In genomic region chr1:77350012-77350411, GRCh38 we compare ENCODE assay signal across 16 cellular contexts.
A peak's percentile ranks its signal among the peaks of the same experiment; 100 is the strongest.
DNase-seq lines count a peak whose midpoint lies in the region; TF ChIP-seq lines count a peak whose summit lies in the region.
"Had no signal": no experiment of that assay in that cellular context is flagged by ENCODE, and none has a peak within 500 bp of the region (broad histone marks: within the 10 kb centered on the region; RNA-seq: fewer than 3 reads in every experiment).

No MANE protein-coding gene starts in this region.

- DNase-seq in mammary epithelial cell (no peak), breast epithelium (ENCODE audit: low spot score in 2 of 2) (no peak), PC-9 (no peak), fibroblast of the aortic adventitia (ENCODE audit: low read depth) (peak; percentile 8), HCEC 1CT (no peak), tibial nerve (ENCODE audit: low spot score in 2 of 2) (no peak), T-helper 1 cell (no peak)
- no peak for DNase-seq in activated naive CD4-positive, alpha-beta T cell treated with anti-CD3 and anti-CD28 coated beads, Interleukin-2, amount 50 U/mL, for 16 hours
- DNase-seq: CD4-positive, alpha-beta T cell; DND-41; GM23248; KG1; NCI-H1092 treated with DMSO at 0.1 percent for 48 hours; NCI-H187; NCI-H748 treated with DMSO at 0.1 percent for 48 hours; Right ventricle myocardium superior had no signal

- intact Hi-C loops in mammary epithelial cell (cut with micrococcal nuclease) = no loop called here
- intact Hi-C loops in breast epithelium (cut with DNase I; ENCODE audit: low total_unique reads) = no loop called here
- intact Hi-C loops in PC-9 (cut with micrococcal nuclease; ENCODE audit: unreplicated experiment) = no loop called here

- no peak overlapping the region for H3K9ac ChIP-seq in mammary epithelial cell (ENCODE audit: insufficient read depth, low read length)
- H3K9ac ChIP-seq: GM23248 had no signal

- no peaks in the 10 kb centered on the region; the same call in 1 of the 2 replicates for H3K9me2 ChIP-seq in PC-9 (ENCODE audit: insufficient read depth)

- no peaks in the 10 kb centered on the region; the same call in 1 of the 2 replicates for H3F3A ChIP-seq in PC-9 (ENCODE audit: insufficient read depth, low read depth)

- POLR2A ChIA-PET in PC-9 (lab: Charles Lee; ENCODE audit: unreplicated experiment) = no interaction called here

- H3K9me3 ChIP-seq in mammary epithelial cell (replicated peaks; ENCODE audit: insufficient read depth, low read length) = no peaks in the 10 kb centered on the region
- no peaks in the 10 kb centered on the region for H3K9me3 ChIP-seq in breast epithelium
- H3K9me3 ChIP-seq in PC-9 (ENCODE audit: insufficient read depth, low read depth) = no peaks in the 10 kb centered on the region; the same call in 1 of the 2 replicates
- H3K9me3 ChIP-seq in tibial nerve = no peaks in the 10 kb centered on the region

- in situ Hi-C loops in mammary epithelial cell (cut with MboI; ENCODE audit: low sequenced_read_pairs in 2 of 2) = no loop called here

- H3K79me2 ChIP-seq in mammary epithelial cell (ENCODE audit: insufficient read depth, low read length) = no peaks in the 10 kb centered on the region
- no peaks in the 10 kb centered on the region for H3K79me2 ChIP-seq in PC-9 (ENCODE audit: low read depth)

- H3K4me3 ChIP-seq in mammary epithelial cell (replicated peaks in 1 of 3; ENCODE audit: insufficient read depth in 1 of 3, low read depth in 2 of 3, low read length in 3 of 3) = no peak overlapping the region
- H3K4me3 ChIP-seq in breast epithelium = no peak overlapping the region
- H3K4me3 ChIP-seq in PC-9 = no peak overlapping the region
- no peak overlapping the region for H3K4me3 ChIP-seq in fibroblast of the aortic adventitia (ENCODE audit: low read depth, low read length)
- no peak overlapping the region for H3K4me3 ChIP-seq in tibial nerve
- H3K4me3 ChIP-seq: GM23248 had no signal

- 95% methylated on average over 2 of the region's 2 CpGs for WGBS in mammary epithelial cell (ENCODE audit: low coverage, missing lambda C conversion rate)
- WGBS in tibial nerve, 2 donors = 63 to 74% methylated on average over 2 of the region's 2 CpGs

- H3K27me3 ChIP-seq in mammary epithelial cell (ENCODE audit: insufficient read depth, low read length) (peaks cover 2% of the 10 kb centered on the region), breast epithelium (no peaks in the 10 kb centered on the region), PC-9 (ENCODE audit: insufficient read depth, low read depth) (no peaks in the 10 kb centered on the region), tibial nerve (no peaks in the 10 kb centered on the region)

- dilution Hi-C loops in mammary epithelial cell (cut with HindIII; ENCODE audit: low sequenced_read_pairs) = no loop called here

- TF ChIP-seq CTCF in mammary epithelial cell (conservative IDR thresholded peaks at IDR 0.05 in 1 of 2, IDR thresholded peaks at IDR 0.05 in 1 of 2; ENCODE audit: extremely low read depth in 1 of 2, insufficient read depth in 1 of 2, low read depth in 1 of 2, low read length in 2 of 2) (no peak), breast epithelium (IDR thresholded peaks at IDR 0.05) (no peak), PC-9 (conservative IDR thresholded peaks at IDR 0.05) (no peak), fibroblast of the aortic adventitia (IDR thresholded peaks at IDR 0.05; ENCODE audit: insufficient read depth, low read length) (no peak), tibial nerve (IDR thresholded peaks at IDR 0.05) (no peak)

- CTCF ChIA-PET in mammary epithelial cell (lab: Charles Lee; ENCODE audit: low non-redundant PET) = no interaction called here
- CTCF ChIA-PET in PC-9 (lab: Charles Lee) = no interaction called here

- H3K27ac ChIP-seq in mammary epithelial cell (ENCODE audit: insufficient read depth, low read depth, low read length) = no peak overlapping the region
- H3K27ac ChIP-seq in breast epithelium = no peak overlapping the region
- no peak overlapping the region for H3K27ac ChIP-seq in PC-9
- H3K27ac ChIP-seq in tibial nerve = no peak overlapping the region
- H3K27ac ChIP-seq: GM23248 had no signal

- H3K36me3 ChIP-seq in mammary epithelial cell (ENCODE audit: insufficient read depth, low read length) (no peaks in the 10 kb centered on the region), breast epithelium (no peaks in the 10 kb centered on the region), PC-9 (ENCODE audit: low read depth) (no peaks in the 10 kb centered on the region), tibial nerve (no peaks in the 10 kb centered on the region)

- H4K20me1 ChIP-seq in mammary epithelial cell (ENCODE audit: insufficient read depth, low read length) (no peaks in the 10 kb centered on the region), PC-9 (ENCODE audit: insufficient read depth) (no peaks in the 10 kb centered on the region)

- H2AFZ ChIP-seq in mammary epithelial cell (ENCODE audit: low read depth, low read length) = peak overlapping the region; percentile 17
- H2AFZ ChIP-seq in PC-9 = 0 out of 2 replicates have a peak overlapping the region, but pooled peaks have one; percentile 6
- H2AFZ ChIP-seq: GM23248 had no signal

- no peak for TF ChIP-seq EP300 in tibial nerve (IDR thresholded peaks at IDR 0.05)

- BruUV-seq in mammary epithelial cell (replicated peaks; lab: Mats Ljungman, UMichigan) = no TSS peak
- BruUV-seq in PC-9 (replicated peaks; lab: Mats Ljungman, UMichigan) = no TSS peak

- H3K4me2 ChIP-seq in mammary epithelial cell (ENCODE audit: insufficient read depth, low read depth, low read length) (no peak overlapping the region), PC-9 (no peak overlapping the region)

- TF ChIP-seq POLR2A in breast epithelium (IDR thresholded peaks at IDR 0.05) (no peak), tibial nerve (IDR thresholded peaks at IDR 0.05) (no peak)

- H3K4me1 ChIP-seq in mammary epithelial cell (ENCODE audit: insufficient read depth, low read length) (no peaks in the 10 kb centered on the region), breast epithelium (no peaks in the 10 kb centered on the region), PC-9 (replicated peaks; ENCODE audit: insufficient read depth) (no peaks in the 10 kb centered on the region), tibial nerve (no peaks in the 10 kb centered on the region)
